In the genomic region with DNA sequence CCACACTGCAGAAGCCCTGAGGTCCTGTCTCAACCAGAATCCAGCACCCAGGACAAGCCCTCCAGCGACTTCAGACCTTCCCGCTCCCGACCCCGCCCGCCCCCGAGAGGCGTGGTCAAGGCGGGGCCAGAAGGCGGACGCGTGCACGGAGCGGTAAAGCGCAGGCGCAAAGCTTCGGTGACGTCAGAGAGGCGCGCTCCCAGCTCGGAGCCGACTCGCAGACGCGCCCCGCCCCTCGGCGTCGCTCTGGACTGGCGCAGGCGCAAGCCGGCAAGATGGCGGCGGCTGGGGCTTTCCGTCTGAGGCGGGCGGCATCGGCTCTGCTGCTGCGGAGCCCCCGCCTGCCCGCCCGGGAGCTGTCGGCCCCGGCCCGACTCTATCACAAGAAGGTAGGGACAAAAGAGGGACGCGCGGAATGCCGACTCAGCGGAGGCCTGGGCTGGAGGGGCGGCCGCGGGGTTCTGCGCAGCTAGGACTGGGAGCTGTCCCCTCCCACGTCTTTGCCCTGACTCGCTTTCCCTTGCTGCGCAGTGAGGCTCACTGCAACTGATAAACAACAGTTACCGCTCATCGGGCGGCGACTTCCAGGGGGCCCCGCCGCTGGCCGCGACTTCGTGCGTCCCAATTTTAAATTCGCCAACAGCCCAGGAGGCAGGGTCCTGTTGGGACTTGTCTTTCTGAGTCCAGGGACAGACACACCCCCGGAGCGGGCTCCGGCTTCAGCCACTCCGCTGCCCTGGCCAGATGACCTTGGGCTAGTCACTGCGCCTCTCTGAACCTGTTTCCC, we compare ENCODE assay signal across 8 cellular contexts. TPM values are rescaled to one million over a fixed set of nuclear protein-coding genes. Genes with fewer than 3 reads are reported as not detected.
A peak's percentile ranks its signal among the peaks of the same experiment; 100 is the strongest.
DNase-seq lines count a peak whose midpoint lies in the region; ATAC-seq, FAIRE-seq and TF ChIP-seq lines count a peak whose summit lies in the region.

A gene (plus strand): TSS at position 249 of the 787 bp plus-strand sequence. CDS start 27 bp downstream, at position 276.

- H3K4me2 ChIP-seq in OCI-LY1 (ENCODE audit: low read length) = peak within 1 kb of the TSS; percentile 94

- peak within 1 kb of the TSS; percentile 82 for H3K9ac ChIP-seq in OCI-LY1 (ENCODE audit: low read length)

- H3K9me3 ChIP-seq in OCI-LY1 (ENCODE audit: low read length) (no peaks in the 10 kb centered on the region), mesodermal cell (ENCODE audit: control insufficient read depth, low read length) (no peaks in the 10 kb centered on the region)

- H3K4me1 ChIP-seq in OCI-LY1 (ENCODE audit: insufficient read depth, low read length, severe bottlenecking) = peaks cover 68% of the 10 kb centered on the region
- H3K4me1 ChIP-seq in mesodermal cell (ENCODE audit: control insufficient read depth, insufficient read depth, low read length, poor library complexity, severe bottlenecking) = peaks cover 3% of the 10 kb centered on the region

- peak; percentile 52 for ATAC-seq in GM21526 (IDR thresholded peaks at IDR 0.05; ENCODE audit: low FRiP score, unreplicated experiment)

- peak; percentile 81 for DNase-seq in D721Med (ENCODE audit: insufficient read length, low spot score)
- DNase-seq in HuH-7 (ENCODE audit: low spot score) = peak; percentile 88
- peak; percentile 100 for DNase-seq in activated CD8-positive, alpha-beta memory T cell treated with anti-CD3 and anti-CD28 coated beads, Interleukin-2, amount 50 U/mL, for 4 hours
- peak; percentile 99 for DNase-seq in stimulated activated CD8-positive, alpha-beta memory T cell treated with anti-CD3 and anti-CD28 coated beads, Interleukin-15, amount 100 ng/mL, for 24 hours (ENCODE audit: low read depth)

- H3K36me3 ChIP-seq in OCI-LY1 (ENCODE audit: insufficient read depth, low read length) (peaks cover 34% of the 10 kb centered on the region; the same call in 1 of the 2 replicates), mesodermal cell (ENCODE audit: control insufficient read depth, insufficient read depth, low read length) (peaks cover 55% of the 10 kb centered on the region)

- 0% methylated on average over 65 to 71 of the region's 72 CpGs for WGBS in mesodermal cell (ENCODE audit: insufficient coverage in 2 of 2), 2 experiments

- H3K9me2 ChIP-seq in OCI-LY1 (ENCODE audit: low read depth, low read length) = no peaks in the 10 kb centered on the region

- peak within 1 kb of the TSS; percentile 79 for H3K4me3 ChIP-seq in OCI-LY1 (ENCODE audit: low read depth, low read length, poor library complexity, severe bottlenecking)
- H3K4me3 ChIP-seq in mesodermal cell (ENCODE audit: extremely low read depth, insufficient read depth, low read length, poor library complexity, severe bottlenecking) = peak within 1 kb of the TSS; percentile 98

- no peak within 1 kb of the TSS for H2AFZ ChIP-seq in OCI-LY1 (ENCODE audit: low read length)

- no peaks in the 10 kb centered on the region for H4K20me1 ChIP-seq in OCI-LY1 (ENCODE audit: insufficient read depth, low read length)

- no peak for FAIRE-seq in D721Med (lab: Jason Lieb, UNC)

- in situ Hi-C loops in endometrial microvascular endothelial cells (cut with HindIII; ENCODE audit: inconsistent ontology term, low pct_unique_long_range_greater_than_20kb, low sequenced_read_pairs) = no loop called here

- H3K27ac ChIP-seq in OCI-LY1 (ENCODE audit: low read depth, low read length, poor library complexity, severe bottlenecking) = peak within 1 kb of the TSS; percentile 79
- H3K27ac ChIP-seq in mesodermal cell (ENCODE audit: low read depth, low read length, severe bottlenecking) = peak within 1 kb of the TSS; percentile 99

- no peaks in the 10 kb centered on the region for H3K27me3 ChIP-seq in OCI-LY1 (ENCODE audit: insufficient read depth, low read length)

- H3K79me2 ChIP-seq in OCI-LY1 (ENCODE audit: insufficient read depth, low read length) = peaks cover 28% of the 10 kb centered on the region

- TF ChIP-seq CTCF in D721Med (IDR thresholded peaks at IDR 0.05; ENCODE audit: insufficient read depth, missing control alignments) (no peak), OCI-LY1 (IDR thresholded peaks at IDR 0.05; ENCODE audit: low read length) (no peak)

- no peaks in the 10 kb centered on the region for H3F3A ChIP-seq in OCI-LY1 (ENCODE audit: insufficient read depth, low read length)

RNA-seq across cellular contexts. Expression of the gene that starts here (rescaled TPM):
- 113 TPM for total RNA-seq in endometrial microvascular endothelial cells (ENCODE audit: inconsistent ontology term)
- polyA plus RNA-seq in mesodermal cell (2013, experiment 1 of 2) = 145 TPM
- 137 TPM for polyA plus RNA-seq in mesodermal cell (2013, experiment 2 of 2)

Comparison
In these comparisons a context has a peak if more than half of its experiments do, and no peak if none do; other contexts are left out.
1. Peak in every context shown above with its lines: DNase-seq, ATAC-seq, H3K4me3 ChIP-seq and H3K27ac ChIP-seq.